Comparison of ENCODE assay signal across 1 cellular context in genomic region chr16:67423015-67423414, GRCh38.
TF ChIP-seq lines count a peak whose summit lies in the region.

No MANE protein-coding gene starts in this region.

TF ChIP-seq in HepG2, 621 proteins besides CTCF, POLR2A, EP300 and RAD21:
- TF ChIP-seq, protein P1, sequence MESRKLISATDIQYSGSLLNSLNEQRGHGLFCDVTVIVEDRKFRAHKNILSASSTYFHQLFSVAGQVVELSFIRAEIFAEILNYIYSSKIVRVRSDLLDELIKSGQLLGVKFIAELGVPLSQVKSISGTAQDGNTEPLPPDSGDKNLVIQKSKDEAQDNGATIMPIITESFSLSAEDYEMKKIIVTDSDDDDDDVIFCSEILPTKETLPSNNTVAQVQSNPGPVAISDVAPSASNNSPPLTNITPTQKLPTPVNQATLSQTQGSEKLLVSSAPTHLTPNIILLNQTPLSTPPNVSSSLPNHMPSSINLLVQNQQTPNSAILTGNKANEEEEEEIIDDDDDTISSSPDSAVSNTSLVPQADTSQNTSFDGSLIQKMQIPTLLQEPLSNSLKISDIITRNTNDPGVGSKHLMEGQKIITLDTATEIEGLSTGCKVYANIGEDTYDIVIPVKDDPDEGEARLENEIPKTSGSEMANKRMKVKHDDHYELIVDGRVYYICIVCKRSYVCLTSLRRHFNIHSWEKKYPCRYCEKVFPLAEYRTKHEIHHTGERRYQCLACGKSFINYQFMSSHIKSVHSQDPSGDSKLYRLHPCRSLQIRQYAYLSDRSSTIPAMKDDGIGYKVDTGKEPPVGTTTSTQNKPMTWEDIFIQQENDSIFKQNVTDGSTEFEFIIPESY (CRISPR knock-in tag; IDR thresholded peaks at IDR 0.05), result 0 out of 2 replicates have a peak, but pooled peaks have one; percentile 26
- TF ChIP-seq, protein P2, sequence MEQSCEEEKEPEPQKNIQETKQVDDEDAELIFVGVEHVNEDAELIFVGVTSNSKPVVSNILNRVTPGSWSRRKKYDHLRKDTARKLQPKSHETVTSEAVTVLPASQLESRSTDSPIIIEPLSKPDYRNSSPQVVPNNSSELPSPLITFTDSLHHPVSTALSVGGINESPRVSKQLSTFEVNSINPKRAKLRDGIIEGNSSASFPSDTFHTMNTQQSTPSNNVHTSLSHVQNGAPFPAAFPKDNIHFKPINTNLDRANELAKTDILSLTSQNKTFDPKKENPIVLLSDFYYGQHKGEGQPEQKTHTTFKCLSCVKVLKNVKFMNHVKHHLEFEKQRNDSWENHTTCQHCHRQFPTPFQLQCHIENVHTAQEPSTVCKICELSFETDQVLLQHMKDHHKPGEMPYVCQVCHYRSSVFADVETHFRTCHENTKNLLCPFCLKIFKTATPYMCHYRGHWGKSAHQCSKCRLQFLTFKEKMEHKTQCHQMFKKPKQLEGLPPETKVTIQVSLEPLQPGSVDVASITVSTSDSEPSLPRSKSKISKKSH (CRISPR knock-in tag; IDR thresholded peaks at IDR 0.05; ENCODE audit: borderline replicate concordance), result no peak
- no peak for TF ChIP-seq KIAA2018 (CRISPR knock-in tag; IDR thresholded peaks at IDR 0.05; ENCODE audit: borderline replicate concordance)
